ENCODE assay signal across 15 cellular contexts in genomic region chr20:23979899-23980811, GRCh38. TPM values are rescaled to one million over a fixed set of nuclear protein-coding genes. Genes with fewer than 3 reads are reported as not detected.
DNase-seq lines count a peak whose midpoint lies in the region; ATAC-seq and TF ChIP-seq lines count a peak whose summit lies in the region.
"Not testable (repeated sequence)": the region's sequence is repeated elsewhere in the genome, so short reads cannot be mapped to it uniquely, and the experiment has no call there.
"Had no signal": no experiment of that assay in that cellular context is flagged by ENCODE, and none has a peak within 500 bp of the region (broad histone marks: within the 10 kb centered on the region; RNA-seq: fewer than 3 reads in every experiment).

No MANE protein-coding gene starts in this region.

- not testable (repeated sequence) for H3K4ac ChIP-seq in IMR-90 (ENCODE audit: low read depth, low read length)
- H3K4ac ChIP-seq in neuronal stem cell (ENCODE audit: low read length) = peak overlapping the region; percentile 84

- H2BK12ac ChIP-seq in neuronal stem cell (ENCODE audit: low read length) = not testable (repeated sequence)

- H3K27ac ChIP-seq in IMR-90 (ENCODE audit: insufficient read depth, low read length); right atrium auricular region; neuronal stem cell (replicated peaks; ENCODE audit: low read length): not testable (repeated sequence)
- H3K27ac ChIP-seq in OCI-LY1 (ENCODE audit: low read depth, low read length, poor library complexity, severe bottlenecking) = peak overlapping the region; percentile 78
- H3K27ac ChIP-seq in lower lobe of right lung = peak overlapping the region; percentile 83
- H3K27ac ChIP-seq in upper lobe of right lung = peak overlapping the region; percentile 71

- 53% methylated on average over 9 of the region's 17 CpGs; no CpG with 5 or more reads in 1 of the 2 experiments for WGBS in IMR-90 (ENCODE audit: extremely low coverage in 2 of 2, insufficient read length in 1 of 2), 2 experiments
- 99% methylated on average over 5 of the region's 17 CpGs; no CpG with 5 or more reads in 1 of the 2 donors for WGBS in neuronal stem cell (ENCODE audit: extremely low coverage in 2 of 2, insufficient read length in 2 of 2, insufficient replicate concordance in 1 of 2), 2 donors

- H3K4me1 ChIP-seq in Caco-2 = peaks cover 20% of the 10 kb centered on the region
- H3K4me1 ChIP-seq in IMR-90 (ENCODE audit: control insufficient read depth, insufficient read depth, low read length); OCI-LY1 (ENCODE audit: insufficient read depth, low read length, severe bottlenecking); right atrium auricular region; lower lobe of right lung; neuronal stem cell (ENCODE audit: control insufficient read depth in 2 of 2, insufficient read depth in 1 of 2, low read depth in 1 of 2, low read length in 2 of 2); upper lobe of right lung: not testable (repeated sequence)

- H2AK9ac ChIP-seq in IMR-90 (replicated peaks; ENCODE audit: low read depth, low read length, poor library complexity) = not testable (repeated sequence)

- CTCF ChIA-PET in Caco-2 (lab: Charles Lee); IMR-90 (lab: Yijun Ruan, JAX): not testable (repeated sequence)

- not testable (repeated sequence) for H3K9me1 ChIP-seq in IMR-90 (ENCODE audit: insufficient read depth, low read length)

- H3K9me3 Mint-ChIP-seq in Caco-2 (ENCODE audit: unreplicated experiment); activated naive CD8-positive, alpha-beta T cell treated with anti-CD3 and anti-CD28 coated beads, Interleukin-2, amount 10 ng/mL, durations not matched to agents 7 days and 5 days: not testable (repeated sequence)

- H3K9ac ChIP-seq in IMR-90 (ENCODE audit: low read depth, low read length) = not testable (repeated sequence)
- peak overlapping the region; percentile 53; the same call in 1 of the 2 replicates for H3K9ac ChIP-seq in OCI-LY1 (ENCODE audit: low read length)
- peak overlapping the region; percentile 60 for H3K9ac ChIP-seq in neuronal stem cell (ENCODE audit: low read depth, low read length, poor library complexity)

- dilution Hi-C loops in IMR-90 (cut with HindIII; ENCODE audit: low sequenced_read_pairs, unreplicated experiment) = not testable (repeated sequence)

- H3K4me3 Mint-ChIP-seq in Caco-2 (ENCODE audit: unreplicated experiment); activated naive CD8-positive, alpha-beta T cell treated with anti-CD3 and anti-CD28 coated beads, Interleukin-2, amount 10 ng/mL, durations not matched to agents 7 days and 5 days: not testable (repeated sequence)

- H3K14ac ChIP-seq in IMR-90 (replicated peaks; ENCODE audit: low read depth, low read length); neuronal stem cell (ENCODE audit: low read length): not testable (repeated sequence)

- not testable (repeated sequence) for TF ChIP-seq RAD21 in IMR-90 (IDR thresholded peaks at IDR 0.05; ENCODE audit: low read length)

- not testable (repeated sequence) for H3K23ac ChIP-seq in IMR-90 (ENCODE audit: low read depth, low read length)
- peak overlapping the region; percentile 65 for H3K23ac ChIP-seq in neuronal stem cell (ENCODE audit: low read depth, low read length, poor library complexity)

- H4K20me1 ChIP-seq in IMR-90 (ENCODE audit: insufficient read depth, low read length); OCI-LY1 (ENCODE audit: insufficient read depth, low read length): not testable (repeated sequence)

- intact Hi-C loops in Caco-2 (cut with micrococcal nuclease; ENCODE audit: unreplicated experiment) = loop anchor here (2.0 to 5.0 kb wide), 3 partner anchors 17 to 223 kb away; no protein-coding TSS in a partner anchor
- intact Hi-C loops in IMR-90 (cut with micrococcal nuclease); lower lobe of right lung (cut with DNase I); upper lobe of right lung (cut with DNase I): not testable (repeated sequence)

- in situ Hi-C loops in IMR-90 (cut with MboI; ENCODE audit: low sequenced_read_pairs) = not testable (repeated sequence)

- not testable (repeated sequence) for H2AFZ ChIP-seq in IMR-90 (replicated peaks; ENCODE audit: low read length, poor library complexity); OCI-LY1 (ENCODE audit: low read length); neuronal stem cell (ENCODE audit: low read length)

- not testable (repeated sequence) for H3K27me3 Mint-ChIP-seq in Caco-2 (ENCODE audit: insufficient read depth, unreplicated experiment); activated naive CD8-positive, alpha-beta T cell treated with anti-CD3 and anti-CD28 coated beads, Interleukin-2, amount 10 ng/mL, durations not matched to agents 7 days and 5 days

- H3K79me2 ChIP-seq in OCI-LY1 (ENCODE audit: insufficient read depth, low read length) = not testable (repeated sequence)

- not testable (repeated sequence) for TF ChIP-seq CTCF in Caco-2 (IDR thresholded peaks at IDR 0.05; ENCODE audit: insufficient read depth in 1 of 2, low read depth in 1 of 2, low read length in 1 of 2, severe bottlenecking in 1 of 2, unreplicated experiment in 1 of 2); IMR-90 (conservative IDR thresholded peaks at IDR 0.05; ENCODE audit: low read depth, low read length); OCI-LY1 (IDR thresholded peaks at IDR 0.05; ENCODE audit: low read length); right atrium auricular region (IDR thresholded peaks at IDR 0.05); lower lobe of right lung (IDR thresholded peaks at IDR 0.05); upper lobe of right lung (IDR thresholded peaks at IDR 0.05)

- DNase-seq in Caco-2; IMR-90; activated naive CD8-positive, alpha-beta T cell treated with anti-CD3 and anti-CD28 coated beads, Interleukin-2, amount 10 ng/mL, durations not matched to agents 7 days and 5 days; lower lobe of right lung; neuronal stem cell (ENCODE audit: low spot score): not testable (repeated sequence)
- peak; percentile 50 for DNase-seq in right atrium auricular region (ENCODE audit: low spot score)
- peak; percentile 71 for DNase-seq in upper lobe of right lung

- H2BK20ac ChIP-seq in IMR-90 (ENCODE audit: low read depth, low read length) = not testable (repeated sequence)

- not testable (repeated sequence) for H2BK120ac ChIP-seq in IMR-90 (ENCODE audit: low read depth, low read length); neuronal stem cell (ENCODE audit: low read depth, low read length)

- not testable (repeated sequence) for H4K5ac ChIP-seq in IMR-90 (ENCODE audit: low read depth, low read length)

- H2AK5ac ChIP-seq in IMR-90 (ENCODE audit: low read depth, low read length); neuronal stem cell (ENCODE audit: low read depth, low read length): not testable (repeated sequence)

- peaks cover 15% of the 10 kb centered on the region for H3K4me1 Mint-ChIP-seq in Caco-2 (ENCODE audit: low read depth, unreplicated experiment)
- not testable (repeated sequence) for H3K4me1 Mint-ChIP-seq in activated naive CD8-positive, alpha-beta T cell treated with anti-CD3 and anti-CD28 coated beads, Interleukin-2, amount 10 ng/mL, durations not matched to agents 7 days and 5 days

- H2BK15ac ChIP-seq in IMR-90 (ENCODE audit: low read depth, low read length); neuronal stem cell (ENCODE audit: low read length): not testable (repeated sequence)

- not testable (repeated sequence) for H3K79me1 ChIP-seq in IMR-90 (ENCODE audit: low read depth in 1 of 2, low read length in 2 of 2); neuronal stem cell (ENCODE audit: low read depth, low read length)

- H3K9me2 ChIP-seq in OCI-LY1 (ENCODE audit: low read depth, low read length) = not testable (repeated sequence)

- ATAC-seq in IMR-90 (ENCODE audit: low read depth); activated naive CD8-positive, alpha-beta T cell treated with anti-CD3 and anti-CD28 coated beads, Interleukin-2, amount 10 ng/mL, durations not matched to agents 7 days and 5 days (ENCODE audit: low read depth): not testable (repeated sequence)
- ATAC-seq in lower lobe of right lung (peak; percentile 19 to 41), upper lobe of right lung (peak; percentile 64)

- H3K36me3 Mint-ChIP-seq in Caco-2 (ENCODE audit: insufficient read depth, unreplicated experiment); activated naive CD8-positive, alpha-beta T cell treated with anti-CD3 and anti-CD28 coated beads, Interleukin-2, amount 10 ng/mL, durations not matched to agents 7 days and 5 days: not testable (repeated sequence)

- POLR2A ChIA-PET in Caco-2 (lab: Charles Lee); IMR-90 (lab: Charles Lee; ENCODE audit: unreplicated experiment); activated naive CD8-positive, alpha-beta T cell treated with anti-CD3 and anti-CD28 coated beads, Interleukin-2, amount 10 ng/mL, durations not matched to agents 7 days and 5 days (lab: Charles Lee): not testable (repeated sequence)

- H3K36me3 ChIP-seq in Caco-2 (ENCODE audit: control insufficient read depth, insufficient read depth, low read length); IMR-90 (ENCODE audit: control insufficient read depth, insufficient read depth, low read length); OCI-LY1 (ENCODE audit: insufficient read depth, low read length); right atrium auricular region; lower lobe of right lung; neuronal stem cell (replicated peaks in 1 of 2; ENCODE audit: control insufficient read depth in 2 of 2, insufficient read depth in 2 of 2, low read length in 2 of 2); upper lobe of right lung: not testable (repeated sequence)

- not testable (repeated sequence) for H4K91ac ChIP-seq in IMR-90 (ENCODE audit: insufficient read depth, low read depth, low read length); neuronal stem cell (ENCODE audit: low read depth, low read length, poor library complexity)

- not testable (repeated sequence) for BruUV-seq in Caco-2 (replicated peaks; lab: Mats Ljungman, UMichigan); IMR-90 (replicated peaks; lab: Mats Ljungman, UMichigan)

- not testable (repeated sequence) for H3K9me3 ChIP-seq in Caco-2; IMR-90 (ENCODE audit: control insufficient read depth, insufficient read depth, low read length); OCI-LY1 (ENCODE audit: low read length); right atrium auricular region; lower lobe of right lung; neuronal stem cell (replicated peaks in 1 of 2; ENCODE audit: control insufficient read depth in 2 of 2, insufficient read depth in 1 of 2, low read depth in 1 of 2, low read length in 2 of 2); upper lobe of right lung

- H3F3A ChIP-seq in OCI-LY1 (ENCODE audit: insufficient read depth, low read length) = not testable (repeated sequence)

- not testable (repeated sequence) for H3K4me2 ChIP-seq in IMR-90 (ENCODE audit: low read depth, low read length); neuronal stem cell (ENCODE audit: insufficient read depth, low read length, poor library complexity, severe bottlenecking)
- peak overlapping the region; percentile 16; the same call in 1 of the 2 replicates for H3K4me2 ChIP-seq in OCI-LY1 (ENCODE audit: low read length)

- not testable (repeated sequence) for H3K18ac ChIP-seq in IMR-90 (ENCODE audit: low read depth, low read length)
- H3K18ac ChIP-seq in neuronal stem cell (ENCODE audit: low read length) = peak overlapping the region; percentile 64

- not testable (repeated sequence) for TF ChIP-seq POLR2A in IMR-90 (IDR thresholded peaks at IDR 0.05; ENCODE audit: low read depth, low read length)

- H2BK5ac ChIP-seq in IMR-90 (ENCODE audit: low read depth, low read length, poor library complexity, severe bottlenecking) = peak overlapping the region; percentile 65
- H2BK5ac ChIP-seq in neuronal stem cell (ENCODE audit: low read length) = not testable (repeated sequence)

- H3K56ac ChIP-seq in IMR-90 (ENCODE audit: extremely low read depth, insufficient read depth, low read length) = not testable (repeated sequence)

- H4K8ac ChIP-seq in IMR-90 (ENCODE audit: low read depth in 2 of 2, low read length in 2 of 2) = not testable (repeated sequence)
- H4K8ac ChIP-seq in neuronal stem cell (ENCODE audit: low read depth, low read length) = peak overlapping the region; percentile 92

- H3K27ac Mint-ChIP-seq in Caco-2 (ENCODE audit: unreplicated experiment) = peak overlapping the region; percentile 76
- H3K27ac Mint-ChIP-seq in activated naive CD8-positive, alpha-beta T cell treated with anti-CD3 and anti-CD28 coated beads, Interleukin-2, amount 10 ng/mL, durations not matched to agents 7 days and 5 days = peak overlapping the region; percentile 39

- not testable (repeated sequence) for H3K4me3 ChIP-seq in Caco-2 (ENCODE audit: low read depth, low read length); IMR-90 (ENCODE audit: insufficient read depth, low read depth, low read length); right atrium auricular region; neuronal stem cell (ENCODE audit: low read length in 2 of 2)
- H3K4me3 ChIP-seq in OCI-LY1 (ENCODE audit: low read depth, low read length, poor library complexity, severe bottlenecking) = peak overlapping the region; percentile 51
- peak overlapping the region; percentile 44 for H3K4me3 ChIP-seq in lower lobe of right lung
- peak overlapping the region; percentile 44 for H3K4me3 ChIP-seq in upper lobe of right lung

- not testable (repeated sequence) for H3K27me3 ChIP-seq in Caco-2 (replicated peaks; ENCODE audit: control insufficient read depth, insufficient read depth, low read length); IMR-90 (ENCODE audit: control insufficient read depth, insufficient read depth, low read length); OCI-LY1 (ENCODE audit: insufficient read depth, low read length); right atrium auricular region; lower lobe of right lung (ENCODE audit: low read depth); neuronal stem cell (ENCODE audit: control insufficient read depth in 3 of 3, insufficient read depth in 3 of 3, low read depth in 1 of 3, low read length in 3 of 3); upper lobe of right lung

RNA-seq across cellular contexts. Expression of gene GGTLC1, which starts 8.4 kb away (rescaled TPM):
- 0.68 and 1.3 TPM in 2 replicates for total RNA-seq in Caco-2 (2022)
- not detected in 2 replicates for total RNA-seq in IMR-90 (2012; rRNA removed)
- polyA plus RNA-seq in IMR-90 (2012; rRNA removed) = not detected in 2 replicates
- polyA plus RNA-seq in IMR-90 (2012; cell fraction: cytosol; rRNA removed) = not detected in 2 replicates
- not detected in 2 replicates for polyA plus RNA-seq in IMR-90 (2012; cell fraction: nucleus; rRNA removed; ENCODE audit: low replicate concordance)
- not detected for total RNA-seq in activated naive CD8-positive, alpha-beta T cell treated with anti-CD3 and anti-CD28 coated beads, Interleukin-2, amount 10 ng/mL, durations not matched to agents 7 days and 5 days
- total RNA-seq in right atrium auricular region = not detected
- 57.2 TPM for total RNA-seq in lower lobe of right lung
- not detected for polyA plus RNA-seq in neuronal stem cell (2013, experiment 1 of 2)
- not detected for polyA plus RNA-seq in neuronal stem cell (2013, experiment 2 of 2)
- total RNA-seq in upper lobe of right lung = 105 TPM
- total RNA-seq: CD8-positive, alpha-beta T cell; H4; K562; M059J; Right ventricle myocardium superior; SJSA1 had no signal
- polyA plus RNA-seq: AG04450, K562 had no signal

Comparison
In these comparisons a context has a peak if more than half of its experiments do, and no peak if none do; other contexts are left out.
1. RNA of gene GGTLC1, which starts 8.4 kb away (total RNA-seq): 105 TPM in upper lobe of right lung (single experiment) and 57.2 TPM in lower lobe of right lung (single experiment); 0.68 to 1.3 TPM in Caco-2, not detected in IMR-90, not detected in activated naive CD8-positive, alpha-beta T cell treated with anti-CD3 and anti-CD28 coated beads, Interleukin-2, amount 10 ng/mL, durations not matched to agents 7 days and 5 days and not detected in right atrium auricular region; every median in the first group is over 10 times any median in the second.